In the genomic region with DNA sequence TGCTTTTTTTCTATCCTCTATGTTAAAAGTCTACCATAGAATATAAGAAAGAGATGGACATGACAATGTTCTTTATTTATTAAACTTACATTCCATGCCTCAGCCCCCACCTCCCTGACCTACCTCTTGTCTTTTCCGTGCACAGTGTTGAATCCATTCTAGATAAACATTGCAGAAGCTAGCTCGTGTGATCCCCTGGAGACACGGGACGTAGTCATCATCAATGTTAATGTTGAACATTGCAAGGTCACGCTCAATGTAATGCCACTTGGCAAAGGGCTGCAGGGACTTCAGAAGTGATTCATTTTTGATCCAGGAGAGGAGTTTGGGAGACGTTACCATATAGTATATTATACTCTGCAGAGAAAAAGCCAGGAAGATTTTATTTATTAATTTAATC, we compare ENCODE assay signal across 14 cellular contexts.
"Had no signal": no experiment of that assay in that cellular context is flagged by ENCODE, and none has a peak within 500 bp of the region (broad histone marks: within the 10 kb centered on the region; RNA-seq: fewer than 3 reads in every experiment).

No MANE protein-coding gene starts in this region.

- H3K36me3 ChIP-seq: neutrophil, pancreas had no signal

- H3K9me3 ChIP-seq: gastroesophageal sphincter, mucosa of descending colon, neutrophil, pancreas had no signal

- DNase-seq: cortex of kidney; effector memory CD4-positive, alpha-beta T cell; foreskin fibroblast; kidney glomerular epithelial cell; mucosa of descending colon; naive thymus-derived CD8-positive, alpha-beta T cell; pancreas; right cardiac atrium; stimulated activated CD4-positive, alpha-beta T cell treated with anti-CD3 and anti-CD28 coated beads, Interleukin-2, amount 100 ng/mL, for 48 hours; stimulated activated naive CD4-positive, alpha-beta T cell treated with Interleukin-2 at 50 U/mL for 16 hours had no signal

- H3K27me3 Mint-ChIP-seq: naive thymus-derived CD8-positive, alpha-beta T cell; progenitor cell of endocrine pancreas had no signal

- H3K4me3 ChIP-seq: gastroesophageal sphincter, mucosa of descending colon, pancreas, smooth muscle cell had no signal

- H3K9me3 Mint-ChIP-seq: naive thymus-derived CD8-positive, alpha-beta T cell had no signal

- H3K27me3 ChIP-seq: gastroesophageal sphincter, pancreas had no signal

- H3K27ac ChIP-seq: gastroesophageal sphincter, neutrophil, pancreas had no signal

- H3K27ac Mint-ChIP-seq: progenitor cell of endocrine pancreas had no signal

- H3K4me3 Mint-ChIP-seq: naive thymus-derived CD8-positive, alpha-beta T cell had no signal
